19 cellular contexts compared by ENCODE assay signal in the genomic region with DNA sequence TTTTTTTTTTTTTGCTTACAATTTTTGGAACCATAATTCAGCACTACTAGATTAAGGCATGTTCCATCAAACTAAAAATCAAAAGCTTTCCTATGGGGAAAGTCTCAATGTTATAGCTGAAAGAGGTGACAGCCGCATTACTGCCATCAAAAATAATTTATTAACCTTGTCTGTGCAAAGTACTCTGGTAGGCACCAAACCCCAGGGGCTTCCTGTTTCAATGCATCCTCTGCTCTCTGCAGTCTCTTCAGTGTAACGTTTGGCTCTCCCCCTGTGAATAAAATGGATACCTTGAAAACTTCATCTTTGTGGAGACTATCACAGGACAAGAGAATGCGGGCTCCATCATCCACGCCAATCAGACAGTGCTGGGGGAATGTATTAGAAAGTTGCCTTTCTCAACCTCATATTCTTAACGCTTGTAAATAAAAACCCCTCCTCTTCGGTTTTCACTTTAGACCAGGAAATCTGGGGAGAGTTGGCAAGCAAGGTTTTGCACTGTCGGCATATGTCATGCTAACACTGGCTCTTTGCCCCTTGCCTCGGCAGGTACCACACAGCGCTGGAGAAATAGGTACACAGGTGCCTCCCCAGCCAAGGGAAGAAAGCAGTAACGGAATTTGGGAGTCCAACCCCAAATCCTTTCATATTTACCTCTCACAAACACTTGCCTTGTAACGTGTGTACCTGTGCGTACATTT. TPM values are rescaled to one million over a fixed set of nuclear protein-coding genes. Genes with fewer than 3 reads are reported as not detected.
A peak's percentile ranks its signal among the peaks of the same experiment; 100 is the strongest.
DNase-seq lines count a peak whose midpoint lies in the region; TF ChIP-seq lines count a peak whose summit lies in the region.
"Had no signal": no experiment of that assay in that cellular context is flagged by ENCODE, and none has a peak within 500 bp of the region (broad histone marks: within the 10 kb centered on the region; RNA-seq: fewer than 3 reads in every experiment).

No MANE protein-coding gene starts in this region.

- H3K9me3 Mint-ChIP-seq in immature natural killer cell: peaks cover 2 to 31% (median 17%) of the 10 kb centered on the region in 6 donors
- H3K9me3 Mint-ChIP-seq: activated B cell treated with CpG ODN at 0.5 μM for 24 hours; activated T-helper 1 cell treated with anti-CD3 and anti-CD28 coated beads, Interleukin-12 subunit alpha, Interleukin-12 subunit beta, Interleukin-2, Interleukin-4 antibody, amounts not matched to agents 30 ng/mL and 10 ng/mL and 1 ng/mL, durations not matched to agents 14 hours and 24 hours and 36 hours had no signal

- H3K27ac ChIP-seq in KMS-11: no peak overlapping the region
- no peak overlapping the region for H3K27ac ChIP-seq in Karpas-422 (ENCODE audit: low read length)
- H3K27ac ChIP-seq: lower lobe of right lung, upper lobe of right lung had no signal

- H3K4me3 ChIP-seq in KMS-11 (IDR thresholded peaks at IDR 0.05; ENCODE audit: insufficient read depth, low read depth, low read length) (no peak overlapping the region), iPS-18c (ENCODE audit: insufficient read depth, low read depth, low read length) (peak overlapping the region; percentile 20; the same call in 1 of the 2 replicates), Karpas-422 (ENCODE audit: low read length) (no peak overlapping the region)

- no peaks in the 10 kb centered on the region for H3K36me3 Mint-ChIP-seq in immature natural killer cell

- H3K4me2 ChIP-seq in KMS-11: peak overlapping the region; percentile 57
- no peak overlapping the region for H3K4me2 ChIP-seq in Karpas-422 (ENCODE audit: low read depth, low read length, poor library complexity, severe bottlenecking)

- H3K36me3 ChIP-seq in KMS-11 (ENCODE audit: insufficient read depth) (no peaks in the 10 kb centered on the region), Karpas-422 (ENCODE audit: insufficient read depth, low read length) (no peaks in the 10 kb centered on the region)
- H3K36me3 ChIP-seq: lower lobe of right lung, upper lobe of right lung had no signal

- H3K9me3 ChIP-seq in iPS-18c (ENCODE audit: control insufficient read depth, insufficient read depth, low read length): peaks cover 2% of the 10 kb centered on the region
- H3K9me3 ChIP-seq in Karpas-422 (ENCODE audit: low read length): no peaks in the 10 kb centered on the region
- H3K9me3 ChIP-seq: lower lobe of right lung, upper lobe of right lung had no signal

- no peak overlapping the region for H3K27ac Mint-ChIP-seq in immature natural killer cell
- H3K27ac Mint-ChIP-seq: activated B cell treated with CpG ODN at 0.5 μM for 24 hours; activated T-helper 1 cell treated with anti-CD3 and anti-CD28 coated beads, Interleukin-12 subunit alpha, Interleukin-12 subunit beta, Interleukin-2, Interleukin-4 antibody, amounts not matched to agents 30 ng/mL and 10 ng/mL and 1 ng/mL, durations not matched to agents 14 hours and 24 hours and 36 hours; CD4-positive, CD25-positive, alpha-beta regulatory T cell; T-helper 17 cell had no signal

- H3K79me2 ChIP-seq in KMS-11 (ENCODE audit: insufficient read depth, low read depth): no peaks in the 10 kb centered on the region
- no peaks in the 10 kb centered on the region for H3K79me2 ChIP-seq in Karpas-422 (ENCODE audit: low read length)

- H3K27me3 ChIP-seq in KMS-11 (ENCODE audit: insufficient read depth, low read depth): no peaks in the 10 kb centered on the region
- H3K27me3 ChIP-seq in Karpas-422 (ENCODE audit: low read length): no peaks in the 10 kb centered on the region

- peak overlapping the region; percentile 73; the same call in 1 of the 2 replicates for H2AFZ ChIP-seq in KMS-11 (ENCODE audit: low read depth)
- H2AFZ ChIP-seq in Karpas-422 (ENCODE audit: low read length): no peak overlapping the region

- H3K4me1 Mint-ChIP-seq in immature natural killer cell: peaks cover 0 to 3% of the 10 kb centered on the region in 2 donors

- peaks cover 19% of the 10 kb centered on the region for H3K4me1 ChIP-seq in KMS-11 (ENCODE audit: low read depth, poor library complexity, severe bottlenecking)
- no peaks in the 10 kb centered on the region for H3K4me1 ChIP-seq in Karpas-422 (ENCODE audit: low read length)

- H3K4me3 Mint-ChIP-seq in immature natural killer cell: no peak overlapping the region
- H3K4me3 Mint-ChIP-seq: activated B cell treated with CpG ODN at 0.5 μM for 24 hours; activated T-helper 1 cell treated with anti-CD3 and anti-CD28 coated beads, Interleukin-12 subunit alpha, Interleukin-12 subunit beta, Interleukin-2, Interleukin-4 antibody, amounts not matched to agents 30 ng/mL and 10 ng/mL and 1 ng/mL, durations not matched to agents 14 hours and 24 hours and 36 hours; T-helper 17 cell had no signal

- H3K9me2 ChIP-seq in Karpas-422 (replicated peaks; ENCODE audit: insufficient read depth, low read length): no peaks in the 10 kb centered on the region

- H3K9ac ChIP-seq in KMS-11: no peak overlapping the region
- no peak overlapping the region for H3K9ac ChIP-seq in Karpas-422 (ENCODE audit: low read length)

- no peak for TF ChIP-seq CTCF in KMS-11 (conservative IDR thresholded peaks at IDR 0.05; ENCODE audit: low read depth, low read length)

- DNase-seq in NCI-H2171 treated with DMSO at 0.1 percent for 48 hours (lab: John Stamatoyannopoulos, UW): peak; percentile 33
- DNase-seq in NCI-H2171 (lab: John Stamatoyannopoulos, UW): no peak
- peak; percentile 44 for DNase-seq in retina
- DNase-seq in immature natural killer cell: no peak
- no peak for DNase-seq in Karpas-422
- DNase-seq in NCI-H128 (lab: John Stamatoyannopoulos, UW; ENCODE audit: unreplicated experiment): no peak
- DNase-seq: activated B cell treated with CpG ODN at 0.5 μM for 24 hours; CD4-positive, CD25-positive, alpha-beta regulatory T cell; DND-41; foreskin melanocyte; lower lobe of right lung; NCI-H2081 treated with DMSO at 0.1 percent for 48 hours; SHP77 treated with DMSO at 0.1 percent for 48 hours; stimulated activated naive CD4-positive, alpha-beta T cell treated with Interleukin-2 at 50 U/mL for 16 hours; T-helper 17 cell; upper lobe of right lung had no signal

- H4K20me1 ChIP-seq in KMS-11 (ENCODE audit: insufficient read depth): no peaks in the 10 kb centered on the region
- no peaks in the 10 kb centered on the region for H4K20me1 ChIP-seq in Karpas-422 (ENCODE audit: insufficient read depth, low read depth, low read length)

- H3K27me3 Mint-ChIP-seq in immature natural killer cell (ENCODE audit: low read depth in 3 of 3): peaks cover 4 to 11% (median 6%) of the 10 kb centered on the region in 3 donors

RNA-seq across cellular contexts. Expression of a gene that starts 1.6 kb away (rescaled TPM):
- not detected for polyA plus RNA-seq in immature natural killer cell
- total RNA-seq in Karpas-422 (2014; rRNA removed; shearing (Covaris generic); ENCODE audit: low replicate concordance): not detected in 2 replicates
- total RNA-seq: activated B cell treated with CpG ODN at 0.5 μM for 24 hours; activated T-helper 1 cell treated with anti-CD3 and anti-CD28 coated beads, Interleukin-12 subunit alpha, Interleukin-12 subunit beta, Interleukin-2, Interleukin-4 antibody, amounts not matched to agents 30 ng/mL and 10 ng/mL and 1 ng/mL, durations not matched to agents 14 hours and 24 hours and 36 hours; CD4-positive, CD25-positive, alpha-beta regulatory T cell; T-helper 17 cell had no signal
- polyA plus RNA-seq: CD4-positive, CD25-positive, alpha-beta regulatory T cell had no signal

Comparison
In these comparisons a context has a peak if more than half of its experiments do, and no peak if none do; other contexts are left out.
1. DNase-seq: peak in NCI-H2171 treated with DMSO at 0.1 percent for 48 hours (single experiment) and retina (single experiment); none in NCI-H2171 (single experiment), immature natural killer cell (0 of 3), Karpas-422 (single experiment) and NCI-H128 (single experiment).